In the genomic region with DNA sequence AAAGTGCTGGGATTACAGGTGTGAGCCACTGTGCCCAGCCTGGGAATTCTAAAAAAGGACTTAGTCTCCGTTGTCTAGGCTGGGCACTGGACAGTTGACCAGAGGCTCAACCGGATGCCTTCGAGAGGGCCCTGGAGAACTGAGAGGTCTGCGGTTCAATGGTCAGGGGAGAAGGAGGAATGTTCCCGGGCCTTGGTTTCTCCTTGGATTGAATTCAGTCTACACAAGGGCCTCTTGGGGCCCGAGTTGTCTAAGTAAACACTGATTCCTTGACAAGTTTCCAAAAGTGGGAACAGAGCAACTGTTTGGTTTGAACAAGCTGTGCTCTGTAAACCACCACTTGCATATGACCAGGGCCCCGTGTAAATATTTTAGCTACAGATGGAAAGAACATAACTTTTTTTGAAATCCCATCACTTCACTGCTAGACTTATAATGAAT, we compare ENCODE assay signal across 1 cellular context.
TF ChIP-seq lines count a peak whose summit lies in the region.

No MANE protein-coding gene starts in this region.

TF ChIP-seq in HepG2, 621 proteins besides CTCF, POLR2A, EP300 and RAD21 (continued from another document):
- no peak for TF ChIP-seq HOMEZ (CRISPR knock-in tag; IDR thresholded peaks at IDR 0.05; ENCODE audit: low read depth)
- TF ChIP-seq CENPBD1 (CRISPR knock-in tag; IDR thresholded peaks at IDR 0.05; ENCODE audit: borderline replicate concordance, low read depth) = no peak
- TF ChIP-seq NFE2L2 (IDR thresholded peaks at IDR 0.05; ENCODE audit: low read length) = no peak
- no peak for TF ChIP-seq TP53 (CRISPR knock-in tag; conservative IDR thresholded peaks at IDR 0.05)
- TF ChIP-seq MATR3 (CRISPR knock-in tag; IDR thresholded peaks at IDR 0.05) = no peak
- no peak for TF ChIP-seq ZNF672 (CRISPR knock-in tag; IDR thresholded peaks at IDR 0.05)
- TF ChIP-seq, protein P1, sequence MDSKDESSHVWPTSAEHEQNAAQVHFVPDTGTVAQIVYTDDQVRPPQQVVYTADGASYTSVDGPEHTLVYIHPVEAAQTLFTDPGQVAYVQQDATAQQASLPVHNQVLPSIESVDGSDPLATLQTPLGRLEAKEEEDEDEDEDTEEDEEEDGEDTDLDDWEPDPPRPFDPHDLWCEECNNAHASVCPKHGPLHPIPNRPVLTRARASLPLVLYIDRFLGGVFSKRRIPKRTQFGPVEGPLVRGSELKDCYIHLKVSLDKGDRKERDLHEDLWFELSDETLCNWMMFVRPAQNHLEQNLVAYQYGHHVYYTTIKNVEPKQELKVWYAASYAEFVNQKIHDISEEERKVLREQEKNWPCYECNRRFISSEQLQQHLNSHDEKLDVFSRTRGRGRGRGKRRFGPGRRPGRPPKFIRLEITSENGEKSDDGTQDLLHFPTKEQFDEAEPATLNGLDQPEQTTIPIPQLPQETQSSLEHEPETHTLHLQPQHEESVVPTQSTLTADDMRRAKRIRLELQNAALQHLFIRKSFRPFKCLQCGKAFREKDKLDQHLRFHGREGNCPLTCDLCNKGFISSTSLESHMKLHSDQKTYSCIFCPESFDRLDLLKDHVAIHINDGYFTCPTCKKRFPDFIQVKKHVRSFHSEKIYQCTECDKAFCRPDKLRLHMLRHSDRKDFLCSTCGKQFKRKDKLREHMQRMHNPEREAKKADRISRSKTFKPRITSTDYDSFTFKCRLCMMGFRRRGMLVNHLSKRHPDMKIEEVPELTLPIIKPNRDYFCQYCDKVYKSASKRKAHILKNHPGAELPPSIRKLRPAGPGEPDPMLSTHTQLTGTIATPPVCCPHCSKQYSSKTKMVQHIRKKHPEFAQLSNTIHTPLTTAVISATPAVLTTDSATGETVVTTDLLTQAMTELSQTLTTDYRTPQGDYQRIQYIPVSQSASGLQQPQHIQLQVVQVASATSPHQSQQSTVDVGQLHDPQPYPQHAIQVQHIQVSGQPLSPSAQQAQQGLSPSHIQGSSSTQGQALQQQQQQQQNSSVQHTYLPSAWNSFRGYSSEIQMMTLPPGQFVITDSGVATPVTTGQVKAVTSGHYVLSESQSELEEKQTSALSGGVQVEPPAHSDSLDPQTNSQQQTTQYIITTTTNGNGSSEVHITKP (CRISPR knock-in tag; IDR thresholded peaks at IDR 0.05; ENCODE audit: low read depth) = no peak
- TF ChIP-seq KMT2B (CRISPR knock-in tag; IDR thresholded peaks at IDR 0.05) = no peak
TF ChIP-seq in HepG2: peak in this region for 0.
